In the genomic region with DNA sequence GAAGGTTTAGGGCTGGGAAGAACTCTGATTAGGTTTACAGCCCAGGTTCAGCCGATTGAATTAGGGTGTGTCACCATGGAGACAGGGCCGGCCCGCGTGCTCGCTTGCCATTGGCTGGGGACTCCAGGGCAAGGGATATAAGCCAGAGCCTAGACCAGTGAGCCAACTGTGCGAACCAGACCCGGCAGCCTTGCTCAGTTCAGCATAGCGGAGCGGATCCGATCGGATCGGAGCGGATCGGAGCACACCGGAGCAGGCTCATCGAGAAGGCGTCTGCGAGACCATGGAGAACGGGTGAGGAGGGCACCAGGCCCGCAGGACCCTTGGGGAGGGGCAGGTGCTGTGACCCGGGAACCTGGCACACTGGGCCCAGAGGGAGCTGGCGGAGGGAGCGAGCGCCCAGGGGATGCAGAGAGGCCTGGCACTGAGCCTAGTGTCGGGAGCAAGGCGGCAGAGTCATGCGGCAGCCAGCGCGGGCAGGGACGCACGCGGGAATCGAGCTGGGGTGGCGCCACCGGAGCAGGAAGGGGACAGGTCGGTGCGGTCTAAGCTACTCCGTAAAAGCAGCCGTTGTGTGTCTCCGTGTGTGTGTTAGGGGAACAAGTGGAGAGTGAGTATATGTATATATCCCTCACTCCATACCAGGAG, we compare ENCODE assay signal across 1 cellular context.
TF ChIP-seq lines count a peak whose summit lies in the region.

A gene (plus strand): TSS at position 165 of the 648 bp plus-strand sequence. CDS start 119 bp downstream, at position 284.

TF ChIP-seq in HepG2, 621 proteins besides CTCF, POLR2A, EP300 and RAD21 (continued from another document and continues in another):
- TF ChIP-seq, protein P1, sequence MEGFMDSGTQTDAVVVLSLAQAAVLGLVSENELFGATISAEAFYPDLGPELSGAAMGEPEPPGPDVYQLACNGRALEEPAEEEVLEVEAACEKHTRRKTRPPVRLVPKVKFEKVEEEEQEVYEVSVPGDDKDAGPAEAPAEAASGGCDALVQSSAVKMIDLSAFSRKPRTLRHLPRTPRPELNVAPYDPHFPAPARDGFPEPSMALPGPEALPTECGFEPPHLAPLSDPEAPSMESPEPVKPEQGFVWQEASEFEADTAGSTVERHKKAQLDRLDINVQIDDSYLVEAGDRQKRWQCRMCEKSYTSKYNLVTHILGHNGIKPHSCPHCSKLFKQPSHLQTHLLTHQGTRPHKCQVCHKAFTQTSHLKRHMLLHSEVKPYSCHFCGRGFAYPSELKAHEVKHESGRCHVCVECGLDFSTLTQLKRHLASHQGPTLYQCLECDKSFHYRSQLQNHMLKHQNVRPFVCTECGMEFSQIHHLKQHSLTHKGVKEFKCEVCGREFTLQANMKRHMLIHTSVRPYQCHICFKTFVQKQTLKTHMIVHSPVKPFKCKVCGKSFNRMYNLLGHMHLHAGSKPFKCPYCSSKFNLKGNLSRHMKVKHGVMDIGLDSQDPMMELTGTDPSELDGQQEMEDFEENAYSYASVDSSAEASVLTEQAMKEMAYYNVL (CRISPR knock-in tag; IDR thresholded peaks at IDR 0.05; ENCODE audit: borderline replicate concordance): 0 out of 2 replicates have a peak, but pooled peaks have one; percentile 21
- TF ChIP-seq NFKBIZ (CRISPR knock-in tag; IDR thresholded peaks at IDR 0.05) (peak; percentile 83), ZNF780A (CRISPR knock-in tag; IDR thresholded peaks at IDR 0.05) (peak; percentile 88; the same call in 1 of the 2 replicates), RORA (CRISPR knock-in tag; IDR thresholded peaks at IDR 0.05) (no peak), ARNTL (CRISPR knock-in tag; IDR thresholded peaks at IDR 0.05) (peak; percentile 83), ZNF75D (CRISPR knock-in tag; IDR thresholded peaks at IDR 0.05; ENCODE audit: borderline replicate concordance) (no peak), HOXA5 (CRISPR knock-in tag; IDR thresholded peaks at IDR 0.05) (0 out of 2 replicates have a peak, but pooled peaks have one; percentile 54), ZNF253 (CRISPR knock-in tag; IDR thresholded peaks at IDR 0.05; ENCODE audit: borderline replicate concordance) (no peak; the same call in 1 of the 2 replicates), ZC3H4 (CRISPR knock-in tag; IDR thresholded peaks at IDR 0.05; ENCODE audit: borderline replicate concordance) (peak; percentile 65; the same call in 1 of the 2 replicates), ZFP82 (CRISPR knock-in tag; IDR thresholded peaks at IDR 0.05; ENCODE audit: borderline replicate concordance) (no peak), HOXD1 (CRISPR knock-in tag; IDR thresholded peaks at IDR 0.05) (0 out of 2 replicates have a peak, but pooled peaks have one; percentile 68), ZNF672 (CRISPR knock-in tag; IDR thresholded peaks at IDR 0.05) (no peak), HOXA9 (CRISPR knock-in tag; IDR thresholded peaks at IDR 0.05; ENCODE audit: borderline replicate concordance) (no peak), LCORL (IDR thresholded peaks at IDR 0.05) (no peak), LCORL (CRISPR knock-in tag; IDR thresholded peaks at IDR 0.05) (peak; percentile 74), ZNF746 (CRISPR knock-in tag; IDR thresholded peaks at IDR 0.05) (peak; percentile 54; the same call in 1 of the 2 replicates), ZNF510 (CRISPR knock-in tag; IDR thresholded peaks at IDR 0.05; ENCODE audit: low read depth) (peak; percentile 40; the same call in 1 of the 2 replicates), KMT2B (CRISPR knock-in tag; IDR thresholded peaks at IDR 0.05) (no peak; the same call in 1 of the 2 replicates), RBM22 (optimal IDR thresholded peaks at IDR 0.05; ENCODE audit: low read length) (no peak), ATM (IDR thresholded peaks at IDR 0.05; ENCODE audit: borderline replicate concordance) (no peak), ZNF558 (CRISPR knock-in tag; IDR thresholded peaks at IDR 0.05; ENCODE audit: borderline replicate concordance) (no peak; the same call in 1 of the 2 replicates)
- TF ChIP-seq, protein P2, sequence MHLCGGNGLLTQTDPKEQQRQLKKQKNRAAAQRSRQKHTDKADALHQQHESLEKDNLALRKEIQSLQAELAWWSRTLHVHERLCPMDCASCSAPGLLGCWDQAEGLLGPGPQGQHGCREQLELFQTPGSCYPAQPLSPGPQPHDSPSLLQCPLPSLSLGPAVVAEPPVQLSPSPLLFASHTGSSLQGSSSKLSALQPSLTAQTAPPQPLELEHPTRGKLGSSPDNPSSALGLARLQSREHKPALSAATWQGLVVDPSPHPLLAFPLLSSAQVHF (CRISPR knock-in tag; IDR thresholded peaks at IDR 0.05): no peak
- TF ChIP-seq, protein P3, sequence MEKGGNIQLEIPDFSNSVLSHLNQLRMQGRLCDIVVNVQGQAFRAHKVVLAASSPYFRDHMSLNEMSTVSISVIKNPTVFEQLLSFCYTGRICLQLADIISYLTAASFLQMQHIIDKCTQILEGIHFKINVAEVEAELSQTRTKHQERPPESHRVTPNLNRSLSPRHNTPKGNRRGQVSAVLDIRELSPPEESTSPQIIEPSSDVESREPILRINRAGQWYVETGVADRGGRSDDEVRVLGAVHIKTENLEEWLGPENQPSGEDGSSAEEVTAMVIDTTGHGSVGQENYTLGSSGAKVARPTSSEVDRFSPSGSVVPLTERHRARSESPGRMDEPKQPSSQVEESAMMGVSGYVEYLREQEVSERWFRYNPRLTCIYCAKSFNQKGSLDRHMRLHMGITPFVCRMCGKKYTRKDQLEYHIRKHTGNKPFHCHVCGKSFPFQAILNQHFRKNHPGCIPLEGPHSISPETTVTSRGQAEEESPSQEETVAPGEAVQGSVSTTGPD (CRISPR knock-in tag; IDR thresholded peaks at IDR 0.05): 0 out of 2 replicates have a peak, but pooled peaks have one; percentile 60
- TF ChIP-seq, protein P4, sequence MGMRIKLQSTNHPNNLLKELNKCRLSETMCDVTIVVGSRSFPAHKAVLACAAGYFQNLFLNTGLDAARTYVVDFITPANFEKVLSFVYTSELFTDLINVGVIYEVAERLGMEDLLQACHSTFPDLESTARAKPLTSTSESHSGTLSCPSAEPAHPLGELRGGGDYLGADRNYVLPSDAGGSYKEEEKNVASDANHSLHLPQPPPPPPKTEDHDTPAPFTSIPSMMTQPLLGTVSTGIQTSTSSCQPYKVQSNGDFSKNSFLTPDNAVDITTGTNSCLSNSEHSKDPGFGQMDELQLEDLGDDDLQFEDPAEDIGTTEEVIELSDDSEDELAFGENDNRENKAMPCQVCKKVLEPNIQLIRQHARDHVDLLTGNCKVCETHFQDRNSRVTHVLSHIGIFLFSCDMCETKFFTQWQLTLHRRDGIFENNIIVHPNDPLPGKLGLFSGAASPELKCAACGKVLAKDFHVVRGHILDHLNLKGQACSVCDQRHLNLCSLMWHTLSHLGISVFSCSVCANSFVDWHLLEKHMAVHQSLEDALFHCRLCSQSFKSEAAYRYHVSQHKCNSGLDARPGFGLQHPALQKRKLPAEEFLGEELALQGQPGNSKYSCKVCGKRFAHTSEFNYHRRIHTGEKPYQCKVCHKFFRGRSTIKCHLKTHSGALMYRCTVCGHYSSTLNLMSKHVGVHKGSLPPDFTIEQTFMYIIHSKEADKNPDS (CRISPR knock-in tag; IDR thresholded peaks at IDR 0.05): no peak
- TF ChIP-seq, protein P5, sequence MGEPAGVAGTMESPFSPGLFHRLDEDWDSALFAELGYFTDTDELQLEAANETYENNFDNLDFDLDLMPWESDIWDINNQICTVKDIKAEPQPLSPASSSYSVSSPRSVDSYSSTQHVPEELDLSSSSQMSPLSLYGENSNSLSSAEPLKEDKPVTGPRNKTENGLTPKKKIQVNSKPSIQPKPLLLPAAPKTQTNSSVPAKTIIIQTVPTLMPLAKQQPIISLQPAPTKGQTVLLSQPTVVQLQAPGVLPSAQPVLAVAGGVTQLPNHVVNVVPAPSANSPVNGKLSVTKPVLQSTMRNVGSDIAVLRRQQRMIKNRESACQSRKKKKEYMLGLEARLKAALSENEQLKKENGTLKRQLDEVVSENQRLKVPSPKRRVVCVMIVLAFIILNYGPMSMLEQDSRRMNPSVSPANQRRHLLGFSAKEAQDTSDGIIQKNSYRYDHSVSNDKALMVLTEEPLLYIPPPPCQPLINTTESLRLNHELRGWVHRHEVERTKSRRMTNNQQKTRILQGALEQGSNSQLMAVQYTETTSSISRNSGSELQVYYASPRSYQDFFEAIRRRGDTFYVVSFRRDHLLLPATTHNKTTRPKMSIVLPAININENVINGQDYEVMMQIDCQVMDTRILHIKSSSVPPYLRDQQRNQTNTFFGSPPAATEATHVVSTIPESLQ (CRISPR knock-in tag; conservative IDR thresholded peaks at IDR 0.05): no peak
- TF ChIP-seq, protein P6, sequence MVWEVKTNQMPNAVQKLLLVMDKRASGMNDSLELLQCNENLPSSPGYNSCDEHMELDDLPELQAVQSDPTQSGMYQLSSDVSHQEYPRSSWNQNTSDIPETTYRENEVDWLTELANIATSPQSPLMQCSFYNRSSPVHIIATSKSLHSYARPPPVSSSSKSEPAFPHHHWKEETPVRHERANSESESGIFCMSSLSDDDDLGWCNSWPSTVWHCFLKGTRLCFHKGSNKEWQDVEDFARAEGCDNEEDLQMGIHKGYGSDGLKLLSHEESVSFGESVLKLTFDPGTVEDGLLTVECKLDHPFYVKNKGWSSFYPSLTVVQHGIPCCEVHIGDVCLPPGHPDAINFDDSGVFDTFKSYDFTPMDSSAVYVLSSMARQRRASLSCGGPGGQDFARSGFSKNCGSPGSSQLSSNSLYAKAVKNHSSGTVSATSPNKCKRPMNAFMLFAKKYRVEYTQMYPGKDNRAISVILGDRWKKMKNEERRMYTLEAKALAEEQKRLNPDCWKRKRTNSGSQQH (CRISPR knock-in tag; IDR thresholded peaks at IDR 0.05; ENCODE audit: low read depth): no peak
- TF ChIP-seq, protein P7, sequence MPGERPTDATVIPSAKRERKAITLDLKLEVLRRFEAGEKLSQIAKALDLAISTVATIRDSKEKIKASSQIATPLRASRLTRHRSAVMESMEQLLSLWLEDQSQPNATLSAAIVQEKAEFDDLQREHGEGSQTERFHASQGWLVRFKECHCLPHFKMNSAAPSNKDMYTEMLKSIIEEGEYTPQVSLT (CRISPR knock-in tag; IDR thresholded peaks at IDR 0.05; ENCODE audit: borderline replicate concordance, low read depth): no peak
- TF ChIP-seq, protein P8, sequence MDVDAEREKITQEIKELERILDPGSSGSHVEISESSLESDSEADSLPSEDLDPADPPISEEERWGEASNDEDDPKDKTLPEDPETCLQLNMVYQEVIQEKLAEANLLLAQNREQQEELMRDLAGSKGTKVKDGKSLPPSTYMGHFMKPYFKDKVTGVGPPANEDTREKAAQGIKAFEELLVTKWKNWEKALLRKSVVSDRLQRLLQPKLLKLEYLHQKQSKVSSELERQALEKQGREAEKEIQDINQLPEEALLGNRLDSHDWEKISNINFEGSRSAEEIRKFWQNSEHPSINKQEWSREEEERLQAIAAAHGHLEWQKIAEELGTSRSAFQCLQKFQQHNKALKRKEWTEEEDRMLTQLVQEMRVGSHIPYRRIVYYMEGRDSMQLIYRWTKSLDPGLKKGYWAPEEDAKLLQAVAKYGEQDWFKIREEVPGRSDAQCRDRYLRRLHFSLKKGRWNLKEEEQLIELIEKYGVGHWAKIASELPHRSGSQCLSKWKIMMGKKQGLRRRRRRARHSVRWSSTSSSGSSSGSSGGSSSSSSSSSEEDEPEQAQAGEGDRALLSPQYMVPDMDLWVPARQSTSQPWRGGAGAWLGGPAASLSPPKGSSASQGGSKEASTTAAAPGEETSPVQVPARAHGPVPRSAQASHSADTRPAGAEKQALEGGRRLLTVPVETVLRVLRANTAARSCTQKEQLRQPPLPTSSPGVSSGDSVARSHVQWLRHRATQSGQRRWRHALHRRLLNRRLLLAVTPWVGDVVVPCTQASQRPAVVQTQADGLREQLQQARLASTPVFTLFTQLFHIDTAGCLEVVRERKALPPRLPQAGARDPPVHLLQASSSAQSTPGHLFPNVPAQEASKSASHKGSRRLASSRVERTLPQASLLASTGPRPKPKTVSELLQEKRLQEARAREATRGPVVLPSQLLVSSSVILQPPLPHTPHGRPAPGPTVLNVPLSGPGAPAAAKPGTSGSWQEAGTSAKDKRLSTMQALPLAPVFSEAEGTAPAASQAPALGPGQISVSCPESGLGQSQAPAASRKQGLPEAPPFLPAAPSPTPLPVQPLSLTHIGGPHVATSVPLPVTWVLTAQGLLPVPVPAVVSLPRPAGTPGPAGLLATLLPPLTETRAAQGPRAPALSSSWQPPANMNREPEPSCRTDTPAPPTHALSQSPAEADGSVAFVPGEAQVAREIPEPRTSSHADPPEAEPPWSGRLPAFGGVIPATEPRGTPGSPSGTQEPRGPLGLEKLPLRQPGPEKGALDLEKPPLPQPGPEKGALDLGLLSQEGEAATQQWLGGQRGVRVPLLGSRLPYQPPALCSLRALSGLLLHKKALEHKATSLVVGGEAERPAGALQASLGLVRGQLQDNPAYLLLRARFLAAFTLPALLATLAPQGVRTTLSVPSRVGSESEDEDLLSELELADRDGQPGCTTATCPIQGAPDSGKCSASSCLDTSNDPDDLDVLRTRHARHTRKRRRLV (CRISPR knock-in tag; IDR thresholded peaks at IDR 0.05): 0 out of 2 replicates have a peak, but pooled peaks have one; percentile 65
- TF ChIP-seq, protein P9, sequence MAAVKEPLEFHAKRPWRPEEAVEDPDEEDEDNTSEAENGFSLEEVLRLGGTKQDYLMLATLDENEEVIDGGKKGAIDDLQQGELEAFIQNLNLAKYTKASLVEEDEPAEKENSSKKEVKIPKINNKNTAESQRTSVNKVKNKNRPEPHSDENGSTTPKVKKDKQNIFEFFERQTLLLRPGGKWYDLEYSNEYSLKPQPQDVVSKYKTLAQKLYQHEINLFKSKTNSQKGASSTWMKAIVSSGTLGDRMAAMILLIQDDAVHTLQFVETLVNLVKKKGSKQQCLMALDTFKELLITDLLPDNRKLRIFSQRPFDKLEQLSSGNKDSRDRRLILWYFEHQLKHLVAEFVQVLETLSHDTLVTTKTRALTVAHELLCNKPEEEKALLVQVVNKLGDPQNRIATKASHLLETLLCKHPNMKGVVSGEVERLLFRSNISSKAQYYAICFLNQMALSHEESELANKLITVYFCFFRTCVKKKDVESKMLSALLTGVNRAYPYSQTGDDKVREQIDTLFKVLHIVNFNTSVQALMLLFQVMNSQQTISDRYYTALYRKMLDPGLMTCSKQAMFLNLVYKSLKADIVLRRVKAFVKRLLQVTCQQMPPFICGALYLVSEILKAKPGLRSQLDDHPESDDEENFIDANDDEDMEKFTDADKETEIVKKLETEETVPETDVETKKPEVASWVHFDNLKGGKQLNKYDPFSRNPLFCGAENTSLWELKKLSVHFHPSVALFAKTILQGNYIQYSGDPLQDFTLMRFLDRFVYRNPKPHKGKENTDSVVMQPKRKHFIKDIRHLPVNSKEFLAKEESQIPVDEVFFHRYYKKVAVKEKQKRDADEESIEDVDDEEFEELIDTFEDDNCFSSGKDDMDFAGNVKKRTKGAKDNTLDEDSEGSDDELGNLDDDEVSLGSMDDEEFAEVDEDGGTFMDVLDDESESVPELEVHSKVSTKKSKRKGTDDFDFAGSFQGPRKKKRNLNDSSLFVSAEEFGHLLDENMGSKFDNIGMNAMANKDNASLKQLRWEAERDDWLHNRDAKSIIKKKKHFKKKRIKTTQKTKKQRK (IDR thresholded peaks at IDR 0.05; ENCODE audit: low read length): no peak
